In the genomic region with DNA sequence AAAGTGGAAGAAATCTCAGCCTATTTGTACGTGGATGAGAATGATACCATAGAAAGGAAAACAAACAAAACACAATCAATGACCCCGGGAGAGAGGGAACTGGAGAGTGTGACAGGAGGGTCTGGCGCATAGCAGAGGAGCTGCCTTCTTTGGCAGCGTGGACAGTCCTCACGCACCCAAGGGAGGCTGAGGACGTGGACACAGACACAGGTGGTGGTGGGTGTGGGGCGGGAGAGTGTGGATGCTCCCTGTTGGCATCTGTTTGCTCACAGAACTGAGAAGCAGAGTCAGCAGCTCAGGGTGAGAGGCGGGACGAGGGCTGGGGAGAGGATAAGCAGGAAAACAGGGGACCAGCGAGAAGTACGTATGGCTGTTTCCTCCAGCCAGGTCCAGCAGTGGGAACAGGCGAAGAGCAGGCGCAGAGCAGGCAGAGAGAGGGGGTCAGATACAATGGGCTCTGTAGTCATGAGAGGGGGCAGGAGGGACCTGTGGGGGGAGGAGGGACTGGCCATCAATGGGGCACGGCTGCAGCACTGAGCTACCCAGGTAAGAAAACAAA, we compare ENCODE assay signal across 20 cellular contexts. TPM values are rescaled to one million over a fixed set of nuclear protein-coding genes. Genes with fewer than 3 reads are reported as not detected.
"Had no signal": no experiment of that assay in that cellular context is flagged by ENCODE, and none has a peak within 500 bp of the region (broad histone marks: within the 10 kb centered on the region; RNA-seq: fewer than 3 reads in every experiment).

No MANE protein-coding gene starts in this region.

- FAIRE-seq: colon, islet of Langerhans had no signal

- H3K36me3 Mint-ChIP-seq: activated naive CD8-positive, alpha-beta T cell treated with anti-CD3 and anti-CD28 coated beads for 36 hours had no signal

- H3K4me3 ChIP-seq: body of pancreas, mucosa of descending colon, skin epidermis, tibial nerve, vagina had no signal

- H3K27ac ChIP-seq: body of pancreas, skin epidermis, tibial nerve, vagina had no signal

- H3K27ac Mint-ChIP-seq: activated B cell treated with CpG ODN at 0.5 μM for 24 hours; activated CD8-positive, alpha-beta T cell treated with anti-CD3 and anti-CD28 coated beads, Interleukin-2, amount 10 ng/mL, durations not matched to agents 7 days and 5 days; activated naive CD8-positive, alpha-beta T cell treated with anti-CD3 and anti-CD28 coated beads for 36 hours; naive thymus-derived CD4-positive, alpha-beta T cell had no signal

- DNase-seq: activated B cell treated with CpG ODN at 0.5 μM for 24 hours; activated CD4-positive, alpha-beta T cell treated with anti-CD3 and anti-CD28 coated beads for 48 hours; activated CD8-positive, alpha-beta memory T cell treated with anti-CD3 and anti-CD28 coated beads, Interleukin-2, amount 50 U/mL, for 4 hours; activated CD8-positive, alpha-beta T cell treated with anti-CD3 and anti-CD28 coated beads, Interleukin-2, amount 10 ng/mL, durations not matched to agents 7 days and 5 days; activated naive CD8-positive, alpha-beta T cell treated with anti-CD3 and anti-CD28 coated beads for 36 hours; activated T-cell treated with anti-CD3 and anti-CD28 coated beads, Interleukin-2, amount 50 U/mL, for 48 hours; amygdala; body of pancreas; caudate nucleus; erythroblast; mucosa of descending colon; naive thymus-derived CD4-positive, alpha-beta T cell; stimulated activated CD4-positive, alpha-beta T cell treated with anti-CD3 and anti-CD28 coated beads, Interleukin-4, amount 100 ng/mL, for 24 hours; stimulated activated naive CD4-positive, alpha-beta T cell; substantia nigra had no signal

- H3K4me1 ChIP-seq: tibial nerve, vagina had no signal

- H3K4me1 Mint-ChIP-seq: activated B cell treated with CpG ODN at 0.5 μM for 24 hours; activated naive CD8-positive, alpha-beta T cell treated with anti-CD3 and anti-CD28 coated beads for 36 hours; naive thymus-derived CD4-positive, alpha-beta T cell had no signal

- H3K27me3 Mint-ChIP-seq: activated naive CD8-positive, alpha-beta T cell treated with anti-CD3 and anti-CD28 coated beads for 36 hours had no signal

- ATAC-seq: activated CD8-positive, alpha-beta T cell treated with anti-CD3 and anti-CD28 coated beads, Interleukin-2, amount 10 ng/mL, durations not matched to agents 7 days and 5 days; body of pancreas; mucosa of descending colon; naive thymus-derived CD4-positive, alpha-beta T cell had no signal

- H3K9me3 ChIP-seq: body of pancreas, mucosa of descending colon, tibial nerve, vagina had no signal

- H3K9me3 Mint-ChIP-seq: activated B cell treated with CpG ODN at 0.5 μM for 24 hours had no signal

- H3K4me3 Mint-ChIP-seq: activated B cell treated with CpG ODN at 0.5 μM for 24 hours; activated CD8-positive, alpha-beta T cell treated with anti-CD3 and anti-CD28 coated beads, Interleukin-2, amount 10 ng/mL, durations not matched to agents 7 days and 5 days; activated naive CD8-positive, alpha-beta T cell treated with anti-CD3 and anti-CD28 coated beads for 36 hours; naive thymus-derived CD4-positive, alpha-beta T cell had no signal

- H3K36me3 ChIP-seq: vagina had no signal

- H3K27me3 ChIP-seq: body of pancreas, tibial nerve, vagina had no signal

RNA-seq across cellular contexts. Expression of gene CMBL, which starts 10.0 kb away (rescaled TPM):
- total RNA-seq: activated B cell treated with CpG ODN at 0.5 μM for 24 hours had no signal
